Comparison of ENCODE assay signal across 11 cellular contexts in the genomic region with DNA sequence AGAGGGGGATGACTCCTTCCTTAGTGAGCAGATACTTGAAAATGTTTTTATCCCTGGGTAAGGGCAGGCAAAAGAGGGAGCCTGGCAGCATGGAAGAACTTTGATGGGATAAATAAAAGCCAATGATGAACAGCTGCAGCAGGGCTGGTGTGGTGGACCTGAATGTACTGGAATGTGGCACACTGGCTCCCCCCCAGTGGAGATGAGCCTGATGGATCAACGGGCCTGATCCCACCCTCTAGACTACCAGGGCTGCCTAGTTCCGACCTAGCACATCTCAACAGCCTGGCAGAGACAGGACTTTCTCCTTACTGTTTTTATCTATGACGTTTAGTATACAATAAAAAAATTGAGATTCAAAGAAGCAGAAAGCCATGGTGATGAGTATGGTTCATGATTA. TPM values are rescaled to one million over a fixed set of nuclear protein-coding genes. Genes with fewer than 3 reads are reported as not detected.
"Had no signal": no experiment of that assay in that cellular context is flagged by ENCODE, and none has a peak within 500 bp of the region (broad histone marks: within the 10 kb centered on the region; RNA-seq: fewer than 3 reads in every experiment).

No MANE protein-coding gene starts in this region.

- H3K4me3 ChIP-seq: K562 had no signal

- H3K27ac ChIP-seq: HL-60, KMS-11 had no signal

- H3K4me3 Mint-ChIP-seq: IgD-negative memory B cell had no signal

- FAIRE-seq: HepG2, HTR-8/SVneo, K562 had no signal

- ATAC-seq: HepG2, K562 had no signal

- DNase-seq: IMR-90, KBM-7, KG1 had no signal

- H3K36me3 Mint-ChIP-seq: IgD-negative memory B cell had no signal

- H3K9ac ChIP-seq: KMS-11 had no signal

- H3K4me2 ChIP-seq: KMS-11 had no signal

- H3K27ac Mint-ChIP-seq: IgD-negative memory B cell had no signal

RNA-seq across cellular contexts. Expression of a gene that starts 20.5 kb away (rescaled TPM):
- total RNA-seq: IMR-90 had no signal
- polyA plus RNA-seq: HepG2, IMR-90 had no signal

RNA-seq across cellular contexts. Expression of a gene that starts 25.0 kb away (rescaled TPM):
- total RNA-seq: HepG2, HT-29, HT1080, IMR-90 had no signal
- polyA plus RNA-seq: HepG2, IgD-negative memory B cell, IMR-90 had no signal

RNA-seq across cellular contexts. Expression of a gene that starts 42.4 kb away (rescaled TPM):
- total RNA-seq: HepG2, HT-29, HT1080, IMR-90 had no signal
- polyA plus RNA-seq: HepG2, IgD-negative memory B cell, IMR-90 had no signal

RNA-seq across cellular contexts. Expression of a gene that starts 52.4 kb away (rescaled TPM):
- total RNA-seq: HepG2, HT-29, IMR-90 had no signal
- polyA plus RNA-seq: HepG2, IgD-negative memory B cell had no signal
